8 cellular contexts compared by ENCODE assay signal in the genomic region with DNA sequence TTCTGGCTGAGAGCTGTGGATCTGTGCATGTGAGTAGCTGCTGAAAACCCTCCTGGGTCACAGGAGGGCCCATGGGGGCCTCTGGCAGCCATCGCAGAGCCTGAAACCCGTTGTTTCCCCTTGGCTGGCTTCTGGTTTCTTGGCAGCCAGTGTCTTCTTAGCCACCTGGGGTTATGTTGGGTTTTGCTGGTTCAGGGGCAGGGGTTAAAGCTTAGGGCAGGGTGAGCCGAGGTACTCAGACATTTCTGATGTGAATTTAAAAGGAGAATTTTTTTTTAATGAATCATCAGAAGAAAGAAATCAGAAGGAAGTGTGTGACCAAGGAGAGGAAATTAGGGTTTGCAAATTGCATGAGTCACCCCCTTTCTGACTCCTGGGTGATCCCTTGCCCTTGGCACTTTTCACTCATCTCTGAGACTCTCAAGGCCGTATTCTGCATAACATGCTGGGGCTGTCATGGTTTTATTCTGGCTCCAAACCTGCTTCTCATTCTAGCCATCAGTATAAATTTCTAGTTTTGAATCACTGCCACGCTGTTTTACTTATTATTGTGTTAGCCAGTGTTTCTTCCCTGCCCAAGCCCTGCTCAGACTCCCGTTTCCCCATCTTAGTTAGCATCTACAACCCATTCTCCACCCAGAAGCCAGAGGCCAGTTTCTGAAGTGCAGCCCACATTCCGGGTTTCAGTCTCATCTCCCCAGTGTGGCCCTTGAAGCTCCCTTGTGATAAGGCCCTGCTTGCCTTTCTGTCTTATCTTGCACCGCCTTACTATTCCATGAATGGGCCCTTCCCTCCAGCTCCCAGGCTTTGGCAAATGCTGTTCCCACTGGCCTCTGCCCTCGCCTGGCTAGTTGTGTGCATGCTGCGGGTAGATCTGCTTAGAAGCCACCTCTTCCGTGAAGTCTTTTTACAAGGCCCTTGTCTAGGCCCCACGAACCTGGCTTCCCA. TPM values are rescaled to one million over a fixed set of nuclear protein-coding genes. Genes with fewer than 3 reads are reported as not detected.
DNase-seq lines count a peak whose midpoint lies in the region; ATAC-seq and TF ChIP-seq lines count a peak whose summit lies in the region.

No MANE protein-coding gene starts in this region.

- H3K36me3 ChIP-seq in HEK293 (ENCODE audit: control insufficient read depth in 2 of 2, insufficient read depth in 1 of 2, low read length in 2 of 2) (no peaks in the 10 kb centered on the region), MG63 (no peaks in the 10 kb centered on the region)

- H3K4me3 ChIP-seq in HEK293 (ENCODE audit: low read depth, low read length), result no peak overlapping the region
- no peak overlapping the region for H3K4me3 ChIP-seq in MG63

- peaks cover 72% of the 10 kb centered on the region for H3K4me1 Mint-ChIP-seq in activated CD8-positive, alpha-beta T cell treated with anti-CD3 and anti-CD28 coated beads for 36 hours (ENCODE audit: low read depth)
- H3K4me1 Mint-ChIP-seq in mesothelial cell of epicardium, result no peaks in the 10 kb centered on the region

- peak; percentile 75 for ATAC-seq in GM18498 (IDR thresholded peaks at IDR 0.05; ENCODE audit: unreplicated experiment)
- peak; percentile 93 for ATAC-seq in activated CD8-positive, alpha-beta T cell treated with anti-CD3 and anti-CD28 coated beads for 36 hours

- POLR2A ChIA-PET in HEK293 (lab: Yijun Ruan, JAX), result no interaction called here
- POLR2A ChIA-PET in activated CD8-positive, alpha-beta T cell treated with anti-CD3 and anti-CD28 coated beads for 36 hours (lab: Charles Lee), result interaction anchor here (0.6 to 2.2 kb wide), 7 partner anchors 10 to 204 kb away, joined by 3 to 7 read pairs (median 3); no protein-coding TSS in a partner anchor

- H3K9me3 Mint-ChIP-seq in activated CD8-positive, alpha-beta T cell treated with anti-CD3 and anti-CD28 coated beads for 36 hours, result peaks cover 16% of the 10 kb centered on the region
- H3K9me3 Mint-ChIP-seq in mesothelial cell of epicardium, result no peaks in the 10 kb centered on the region

- peaks cover 10% of the 10 kb centered on the region for H3K36me3 Mint-ChIP-seq in activated CD8-positive, alpha-beta T cell treated with anti-CD3 and anti-CD28 coated beads for 36 hours (ENCODE audit: low read depth)
- H3K36me3 Mint-ChIP-seq in mesothelial cell of epicardium, result no peaks in the 10 kb centered on the region

- DNase-seq in MG63 (peak; percentile 93), fibroblast of gingiva (ENCODE audit: low read depth) (peak; percentile 90), mesothelial cell of epicardium (ENCODE audit: low spot score in 2 of 2, unreplicated experiment in 2 of 2) (no peak), NCI-H510A (lab: John Stamatoyannopoulos, UW) (no peak)
- peak; percentile 73 for DNase-seq in activated CD8-positive, alpha-beta T cell treated with anti-CD3 and anti-CD28 coated beads for 36 hours
- peak in 2 of 3 experiments; percentile 38 to 46 for DNase-seq in stimulated activated CD4-positive, alpha-beta T cell treated with anti-CD3 and anti-CD28 coated beads, TNF-alpha, amount 100 ng/mL, for 24 hours (ENCODE audit: low read depth in 3 of 3)

- no peak overlapping the region for H3K4me3 Mint-ChIP-seq in activated CD8-positive, alpha-beta T cell treated with anti-CD3 and anti-CD28 coated beads for 36 hours
- H3K4me3 Mint-ChIP-seq in mesothelial cell of epicardium, result no peak overlapping the region

- CTCF ChIA-PET in HEK293 (lab: Yijun Ruan, JAX), result interaction anchor here (0.6 to 1.2 kb wide), 4 partner anchors 9 to 238 kb away, joined by 3 to 4 read pairs (median 3); no protein-coding TSS in a partner anchor
- CTCF ChIA-PET in activated CD8-positive, alpha-beta T cell treated with anti-CD3 and anti-CD28 coated beads for 36 hours (lab: Charles Lee), result interaction anchor here (1.0 to 1.9 kb wide), 5 partner anchors 28 to 206 kb away, joined by 3 to 7 read pairs (median 3); no protein-coding TSS in a partner anchor

- peak overlapping the region; percentile 50 for H3K27ac Mint-ChIP-seq in activated CD8-positive, alpha-beta T cell treated with anti-CD3 and anti-CD28 coated beads for 36 hours
- no peak overlapping the region for H3K27ac Mint-ChIP-seq in mesothelial cell of epicardium

- intact Hi-C loops in activated CD8-positive, alpha-beta T cell treated with anti-CD3 and anti-CD28 coated beads for 36 hours (cut with micrococcal nuclease), result loop anchor here (10.0 kb wide), 1 partner anchor 201 kb away; no protein-coding TSS in a partner anchor

- H3K27me3 Mint-ChIP-seq in activated CD8-positive, alpha-beta T cell treated with anti-CD3 and anti-CD28 coated beads for 36 hours, result peaks cover 39% of the 10 kb centered on the region
- H3K27me3 Mint-ChIP-seq in mesothelial cell of epicardium (ENCODE audit: low read depth), result no peaks in the 10 kb centered on the region

- no peaks in the 10 kb centered on the region for H3K27me3 ChIP-seq in MG63

- no peak overlapping the region for H3K27ac ChIP-seq in HEK293 (ENCODE audit: extremely low read depth, low read depth, low read length)

- no peak for TF ChIP-seq CTCF in HEK293 (tag by site-specific recombination; IDR thresholded peaks at IDR 0.05)
- no peak for TF ChIP-seq CTCF in activated CD8-positive, alpha-beta T cell treated with anti-CD3 and anti-CD28 coated beads for 36 hours (IDR thresholded peaks at IDR 0.05)
- no peak for TF ChIP-seq CTCF in mesothelial cell of epicardium (IDR thresholded peaks at IDR 0.05; ENCODE audit: unreplicated experiment)

- peaks cover 5% of the 10 kb centered on the region; the same call in 1 of the 2 replicates for H3K4me1 ChIP-seq in HEK293 (ENCODE audit: control insufficient read depth, insufficient read depth, low read length)

- no peaks in the 10 kb centered on the region for H3K9me3 ChIP-seq in HEK293 (ENCODE audit: control insufficient read depth, insufficient read depth, low read depth, low read length)
- no peaks in the 10 kb centered on the region for H3K9me3 ChIP-seq in MG63

TF ChIP-seq in HEK293, 187 proteins besides CTCF, POLR2A, EP300 and RAD21 (continues in another document):
- TF ChIP-seq AEBP2 (tag by site-specific recombination; IDR thresholded peaks at IDR 0.05; ENCODE audit: borderline replicate concordance), result no peak
- TF ChIP-seq ZNF600 (tag by site-specific recombination; IDR thresholded peaks at IDR 0.05), result 0 out of 2 replicates have a peak, but pooled peaks have one; percentile 55
- no peak for TF ChIP-seq ZFP69B (tag by site-specific recombination; IDR thresholded peaks at IDR 0.05)
- peak; percentile 66 for TF ChIP-seq PRDM10 (tag by site-specific recombination; IDR thresholded peaks at IDR 0.05)
- TF ChIP-seq ZBTB17 (tag by site-specific recombination; IDR thresholded peaks at IDR 0.05), result no peak
- peak; percentile 47 for TF ChIP-seq ZNF335 (tag by site-specific recombination; conservative IDR thresholded peaks at IDR 0.05)
- TF ChIP-seq ZNF426 (tag by site-specific recombination; IDR thresholded peaks at IDR 0.05), result no peak
- TF ChIP-seq ZBTB20 (tag by site-specific recombination; IDR thresholded peaks at IDR 0.05), result 0 out of 2 replicates have a peak, but pooled peaks have one; percentile 10
- no peak for TF ChIP-seq BCL11A (tag by site-specific recombination; IDR thresholded peaks at IDR 0.05; ENCODE audit: low read depth)

RNA-seq across cellular contexts. Expression of gene TOX2, which starts 40.9 kb away (rescaled TPM):
- total RNA-seq in MG63 (2014; rRNA removed; shearing (Covaris generic); ENCODE audit: low replicate concordance), result 0.89 TPM in 1 of 2 replicates, not detected in the other
- total RNA-seq in activated CD8-positive, alpha-beta T cell treated with anti-CD3 and anti-CD28 coated beads for 36 hours, result 1 to 10 TPM; 1.5 to 1.7 TPM
- 0.64 to 0.94 TPM (median 0.70 TPM) in 3 replicates for total RNA-seq in mesothelial cell of epicardium

Comparison
In these comparisons a context has a peak if more than half of its experiments do, and no peak if none do; other contexts are left out.
1. DNase-seq: peak in MG63 (single experiment), activated CD8-positive, alpha-beta T cell treated with anti-CD3 and anti-CD28 coated beads for 36 hours (single experiment), fibroblast of gingiva (single experiment) and stimulated activated CD4-positive, alpha-beta T cell treated with anti-CD3 and anti-CD28 coated beads, TNF-alpha, amount 100 ng/mL, for 24 hours (2 of 3); none in mesothelial cell of epicardium (0 of 2) and NCI-H510A (single experiment).